Comparison of ENCODE assay signal across 8 cellular contexts in genomic region chr2:159124931-159125467, GRCh38.
DNase-seq lines count a peak whose midpoint lies in the region; ATAC-seq and TF ChIP-seq lines count a peak whose summit lies in the region.

No MANE protein-coding gene starts in this region.

- in situ Hi-C loops in Panc1 (cut with HindIII; ENCODE audit: low pct_unique_long_range_greater_than_20kb, low sequenced_read_pairs): no loop called here

- H2BK12ac ChIP-seq in trophoblast cell (ENCODE audit: low read length): no peak overlapping the region

- peaks cover 50% of the 10 kb centered on the region for H3K4me1 Mint-ChIP-seq in endothelial cell (ENCODE audit: unreplicated experiment)

- no peak overlapping the region for H3K18ac ChIP-seq in trophoblast cell (ENCODE audit: low read length)

- no peak overlapping the region for H4K91ac ChIP-seq in trophoblast cell (ENCODE audit: low read depth, low read length)

- no peaks in the 10 kb centered on the region for H3K9me3 Mint-ChIP-seq in endothelial cell (ENCODE audit: unreplicated experiment)

- H3K4me1 ChIP-seq in Panc1 (ENCODE audit: control insufficient read depth, insufficient read depth, low read length): peaks cover 21% of the 10 kb centered on the region
- H3K4me1 ChIP-seq in trophoblast cell (ENCODE audit: control insufficient read depth in 1 of 2, insufficient read depth in 2 of 2, low read length in 2 of 2): peaks cover 15 to 20% of the 10 kb centered on the region in 2 experiments

- no peak overlapping the region for H3K4me2 ChIP-seq in trophoblast cell (ENCODE audit: low read length)

- H3K36me3 ChIP-seq in Panc1 (ENCODE audit: control insufficient read depth, insufficient read depth, low read length): no peaks in the 10 kb centered on the region
- H3K36me3 ChIP-seq in trophoblast cell (ENCODE audit: control insufficient read depth in 1 of 2, insufficient read depth in 2 of 2, low read length in 2 of 2): peaks cover 0 to 3% of the 10 kb centered on the region in 2 experiments

- H3K36me3 Mint-ChIP-seq in endothelial cell (ENCODE audit: low read depth, unreplicated experiment): peaks cover 13% of the 10 kb centered on the region

- H2BK120ac ChIP-seq in trophoblast cell (ENCODE audit: insufficient read depth, low read length, poor library complexity): peak overlapping the region; percentile 0

- H3K79me2 ChIP-seq in trophoblast cell (ENCODE audit: control insufficient read depth, insufficient read depth, low read length, poor library complexity): peaks cover 5% of the 10 kb centered on the region

- no peak overlapping the region for H3K4me3 ChIP-seq in Panc1 (ENCODE audit: low read depth in 2 of 2, low read length in 2 of 2)
- H3K4me3 ChIP-seq in trophoblast cell (ENCODE audit: low read depth, low read length): no peak overlapping the region

- BruUV-seq in Panc1 (replicated peaks; lab: Mats Ljungman, UMichigan): no TSS peak

- H4K8ac ChIP-seq in trophoblast cell (ENCODE audit: low read depth, low read length): no peak overlapping the region

- no peak overlapping the region for H4K12ac ChIP-seq in trophoblast cell (ENCODE audit: low read depth, low read length)

- H2BK5ac ChIP-seq in trophoblast cell (ENCODE audit: low read depth, low read length, poor library complexity): peak overlapping the region; percentile 52

- ATAC-seq in Panc1 (0 out of 2 replicates have a peak, but pooled peaks have one; percentile 15), GM18861 (IDR thresholded peaks at IDR 0.05; ENCODE audit: unreplicated experiment) (no peak), HG03442 (IDR thresholded peaks at IDR 0.05; ENCODE audit: unreplicated experiment) (no peak)

- DNase-seq in Daoy (ENCODE audit: low read depth): peak; percentile 28
- DNase-seq in Panc1 (ENCODE audit: low read depth, low spot score): no peak
- no peak for DNase-seq in endothelial cell (ENCODE audit: low spot score)
- DNase-seq in trophoblast cell: peak in 1 of 2 donors; percentile 17
- DNase-seq in cerebellar cortex (ENCODE audit: low spot score): no peak
- no peak for DNase-seq in globus pallidus (ENCODE audit: low spot score)

- TF ChIP-seq CTCF in Panc1 (IDR thresholded peaks at IDR 0.05) (no peak), endothelial cell (IDR thresholded peaks at IDR 0.05; ENCODE audit: unreplicated experiment) (no peak)

- POLR2A ChIA-PET in Panc1 (lab: Charles Lee): interaction anchor here (0.6 kb wide), 1 partner anchor 14 kb away, joined by 5 read pairs; no protein-coding TSS in a partner anchor

- CTCF ChIA-PET in Panc1 (lab: Charles Lee): interaction anchor here (0.5 to 0.7 kb wide), 2 partner anchors 27 to 841 kb away, joined by 6 to 7 read pairs; no protein-coding TSS in a partner anchor

- H3K27me3 ChIP-seq in Panc1 (ENCODE audit: control insufficient read depth, insufficient read depth, low read length) (no peaks in the 10 kb centered on the region), trophoblast cell (ENCODE audit: insufficient read depth, low read length) (no peaks in the 10 kb centered on the region)

- peaks cover 7% of the 10 kb centered on the region for H3K79me1 ChIP-seq in trophoblast cell (ENCODE audit: low read length)

- peak overlapping the region; percentile 67 for H3K27ac ChIP-seq in Panc1 (ENCODE audit: low read length)
- peak overlapping the region; percentile 51 for H3K27ac ChIP-seq in trophoblast cell (ENCODE audit: low read depth, low read length)

- peak overlapping the region; percentile 85 for H3K27ac Mint-ChIP-seq in endothelial cell (ENCODE audit: unreplicated experiment)

- H2AK5ac ChIP-seq in trophoblast cell (ENCODE audit: low read length): no peak overlapping the region

- H3K4me3 Mint-ChIP-seq in endothelial cell (ENCODE audit: unreplicated experiment): no peak overlapping the region

- peaks cover 19% of the 10 kb centered on the region for H3K27me3 Mint-ChIP-seq in endothelial cell (ENCODE audit: unreplicated experiment)

- intact Hi-C loops in Panc1 (cut with micrococcal nuclease; ENCODE audit: unreplicated experiment): no loop called here

- H3K4ac ChIP-seq in trophoblast cell (ENCODE audit: low read depth, low read length): no peak overlapping the region

- no peak overlapping the region for H2AFZ ChIP-seq in trophoblast cell (ENCODE audit: insufficient read depth, low read length, poor library complexity)

- no peak overlapping the region for H3K23ac ChIP-seq in trophoblast cell (ENCODE audit: low read length)

- no peak overlapping the region for H3K9ac ChIP-seq in trophoblast cell (ENCODE audit: low read length)

- peak overlapping the region; percentile 3 for H3K14ac ChIP-seq in trophoblast cell (ENCODE audit: low read length)

- WGBS in trophoblast cell (ENCODE audit: extremely low coverage, insufficient coverage, insufficient read length): no CpG with 5 or more reads among the region's 3 CpGs

- H3K9me3 ChIP-seq in Panc1 (ENCODE audit: control insufficient read depth, insufficient read depth, low read depth, low read length) (no peaks in the 10 kb centered on the region), trophoblast cell (ENCODE audit: insufficient read depth, low read depth, low read length) (no peaks in the 10 kb centered on the region)
